19 cellular contexts compared by ENCODE assay signal in genomic region chr1:178612261-178612660, GRCh38.
DNase-seq lines count a peak whose midpoint lies in the region; ATAC-seq, FAIRE-seq and TF ChIP-seq lines count a peak whose summit lies in the region.
"Had no signal": no experiment of that assay in that cellular context is flagged by ENCODE, and none has a peak within 500 bp of the region (broad histone marks: within the 10 kb centered on the region; RNA-seq: fewer than 3 reads in every experiment).

No MANE protein-coding gene starts in this region.

- H3K9ac ChIP-seq in SU-DHL-6 (ENCODE audit: low read length) (no peak overlapping the region), skeletal muscle satellite cell (ENCODE audit: low read depth, low read length) (peak overlapping the region; percentile 78)

- no peak for FAIRE-seq in pancreas (lab: Jason Lieb, UNC)

- H3K4me1 ChIP-seq in skeletal muscle satellite cell (ENCODE audit: control insufficient read depth, insufficient read depth, low read length): peaks cover 69% of the 10 kb centered on the region
- no peaks in the 10 kb centered on the region for H3K4me1 ChIP-seq in aorta (ENCODE audit: control insufficient read depth in 1 of 2, insufficient read depth in 2 of 2, low read length in 2 of 2)
- no peaks in the 10 kb centered on the region for H3K4me1 ChIP-seq in pancreas

- H3K4me3 ChIP-seq in SU-DHL-6 (ENCODE audit: insufficient read depth, low read length, poor library complexity, severe bottlenecking): no peak overlapping the region
- H3K4me3 ChIP-seq in fibroblast of mammary gland (ENCODE audit: control insufficient read depth, low read depth, low read length): no peak overlapping the region
- no peak overlapping the region for H3K4me3 ChIP-seq in skeletal muscle satellite cell (ENCODE audit: low read length)
- no peak overlapping the region for H3K4me3 ChIP-seq in aorta (ENCODE audit: low read length in 2 of 2)
- H3K4me3 ChIP-seq in pancreas: no peak overlapping the region
- H3K4me3 ChIP-seq: upper lobe of left lung had no signal

- intact Hi-C loops in aorta (cut with DNase I): no loop called here
- intact Hi-C loops in pancreas (cut with DNase I): no loop called here

- WGBS in aorta, 2 donors: 12 to 18% methylated on average over 2 of the region's 2 CpGs
- 70% methylated on average over 2 of the region's 2 CpGs for WGBS in pancreas, 2 donors

- H3K36me3 ChIP-seq in SU-DHL-6 (ENCODE audit: low read length) (no peaks in the 10 kb centered on the region), skeletal muscle satellite cell (ENCODE audit: insufficient read depth, low read length) (no peaks in the 10 kb centered on the region), aorta (ENCODE audit: control insufficient read depth in 1 of 2, insufficient read depth in 2 of 2, low read length in 1 of 2) (no peaks in the 10 kb centered on the region), pancreas (no peaks in the 10 kb centered on the region)
- H3K36me3 ChIP-seq: upper lobe of left lung had no signal

- no peaks in the 10 kb centered on the region for H3K79me2 ChIP-seq in SU-DHL-6 (ENCODE audit: insufficient read depth, low read length)

- ATAC-seq in GM18502 (IDR thresholded peaks at IDR 0.05; ENCODE audit: poor library complexity, unreplicated experiment) (no peak), GM21381 (IDR thresholded peaks at IDR 0.05; ENCODE audit: unreplicated experiment) (no peak), aorta (ENCODE audit: low FRiP score) (no peak), pancreas (no peak)
- ATAC-seq: CD8-positive, alpha-beta T cell; naive thymus-derived CD8-positive, alpha-beta T cell; stimulated activated effector memory CD8-positive, alpha-beta T cell treated with anti-CD3 and anti-CD28 coated beads, Interleukin-12 subunit alpha, Interleukin-12 subunit beta, amount 100 ng/mL, for 72 hours; T-cell had no signal

- H3K27ac ChIP-seq in SU-DHL-6 (ENCODE audit: low read depth, low read length) (peak overlapping the region; percentile 6; the same call in 1 of the 2 replicates), aorta (ENCODE audit: low read depth in 1 of 2, low read length in 2 of 2) (no peak overlapping the region), pancreas (no peak overlapping the region)
- H3K27ac ChIP-seq: upper lobe of left lung had no signal

- no peaks in the 10 kb centered on the region for H4K20me1 ChIP-seq in SU-DHL-6 (ENCODE audit: low read depth, low read length)

- H2AFZ ChIP-seq in SU-DHL-6 (ENCODE audit: low read depth, low read length, severe bottlenecking): no peak overlapping the region

- H3K9me3 ChIP-seq in SU-DHL-6 (ENCODE audit: insufficient read depth, low read length) (no peaks in the 10 kb centered on the region), skeletal muscle satellite cell (replicated peaks; ENCODE audit: low read length) (no peaks in the 10 kb centered on the region), aorta (ENCODE audit: control insufficient read depth, low read length) (no peaks in the 10 kb centered on the region), pancreas (no peaks in the 10 kb centered on the region)
- H3K9me3 ChIP-seq: upper lobe of left lung had no signal

- peak; percentile 94 for DNase-seq in HCEC 1CT
- peak; percentile 54 for DNase-seq in fibroblast of mammary gland (ENCODE audit: low read depth)
- no peak for DNase-seq in aorta
- no peak for DNase-seq in pancreas
- DNase-seq: activated naive CD4-positive, alpha-beta T cell treated with anti-CD3 and anti-CD28 coated beads for 36 hours; CD8-positive, alpha-beta T cell; central memory CD4-positive, alpha-beta T cell; GF-D8; hippocampal formation; naive thymus-derived CD8-positive, alpha-beta T cell; NCI-H1417 treated with DMSO at 0.1 percent for 48 hours; retina; T-cell; upper lobe of left lung had no signal

- H3F3A ChIP-seq in SU-DHL-6 (ENCODE audit: insufficient read depth): peaks cover 16% of the 10 kb centered on the region

- H3K9me2 ChIP-seq in SU-DHL-6 (replicated peaks; ENCODE audit: insufficient read depth, low read length): no peaks in the 10 kb centered on the region

- H3K27me3 ChIP-seq in SU-DHL-6 (ENCODE audit: low read length): no peaks in the 10 kb centered on the region
- no peaks in the 10 kb centered on the region for H3K27me3 ChIP-seq in skeletal muscle satellite cell (ENCODE audit: control insufficient read depth, insufficient read depth, low read length)
- H3K27me3 ChIP-seq in aorta (ENCODE audit: control insufficient read depth in 1 of 2, insufficient read depth in 2 of 2, low read length in 1 of 2): no peaks in the 10 kb centered on the region
- H3K27me3 ChIP-seq in pancreas: no peaks in the 10 kb centered on the region
- H3K27me3 ChIP-seq: upper lobe of left lung had no signal

- TF ChIP-seq CTCF in SU-DHL-6 (IDR thresholded peaks at IDR 0.05; ENCODE audit: insufficient read depth, low read length, poor library complexity, severe bottlenecking) (no peak), fibroblast of mammary gland (conservative IDR thresholded peaks at IDR 0.05; ENCODE audit: control insufficient read depth, insufficient read depth, low read depth, low read length) (no peak), pancreas (IDR thresholded peaks at IDR 0.05) (no peak)

- H3K4me2 ChIP-seq in SU-DHL-6 (ENCODE audit: low read depth, low read length, poor library complexity, severe bottlenecking): no peak overlapping the region
- H3K4me2 ChIP-seq in skeletal muscle satellite cell (ENCODE audit: low read length): peak overlapping the region; percentile 50

Comparison
In these comparisons a context has a peak if more than half of its experiments do, and no peak if none do; other contexts are left out.
1. DNase-seq: peak in HCEC 1CT (single experiment) and fibroblast of mammary gland (single experiment); none in aorta (0 of 2) and pancreas (0 of 6).